In genomic region chr18:79921984-79922965, GRCh38 we compare ENCODE assay signal across 24 cellular contexts. TPM values are rescaled to one million over a fixed set of nuclear protein-coding genes. Genes with fewer than 3 reads are reported as not detected.
DNase-seq lines count a peak whose midpoint lies in the region; ATAC-seq and TF ChIP-seq lines count a peak whose summit lies in the region.
"Had no signal": no experiment of that assay in that cellular context is flagged by ENCODE, and none has a peak within 500 bp of the region (broad histone marks: within the 10 kb centered on the region; RNA-seq: fewer than 3 reads in every experiment).

No MANE protein-coding gene starts in this region.

- H3K4me1 Mint-ChIP-seq in activated T-cell treated with anti-CD3 and anti-CD28 coated beads, Interleukin-2, amount 50 U/mL, for 24 hours (ENCODE audit: low read depth) = no peaks in the 10 kb centered on the region
- no peaks in the 10 kb centered on the region for H3K4me1 Mint-ChIP-seq in activated T-cell treated with anti-CD3 and anti-CD28 coated beads, Interleukin-2, amount 50 U/mL, for 72 hours (ENCODE audit: low read depth)

- H3K4me3 ChIP-seq in WERI-Rb-1 (ENCODE audit: low read depth, low read length) (no peak overlapping the region), mesendoderm (ENCODE audit: low read length) (no peak overlapping the region)
- H3K4me3 ChIP-seq: BLaER1 treated with 17β-estradiol and CSF1 and Interleukin-3, amounts not matched to agents 10 nM and 100 nM; esophagus muscularis mucosa; gastroesophageal sphincter had no signal

- intact Hi-C loops in sciatic nerve (cut with DNase I) = no loop called here

- H3K79me2 ChIP-seq in mesendoderm (ENCODE audit: control insufficient read depth, insufficient read depth, low read length) = no peaks in the 10 kb centered on the region

- H3K4me3 Mint-ChIP-seq in activated T-cell treated with anti-CD3 and anti-CD28 coated beads, Interleukin-2, amount 50 U/mL, for 24 hours = no peak overlapping the region
- H3K4me3 Mint-ChIP-seq in activated T-cell treated with anti-CD3 and anti-CD28 coated beads, Interleukin-2, amount 50 U/mL, for 72 hours = no peak overlapping the region
- H3K4me3 Mint-ChIP-seq: nephron had no signal

- H4K8ac ChIP-seq in mesendoderm (ENCODE audit: low read depth, low read length) = no peak overlapping the region

- H3K56ac ChIP-seq in mesendoderm (ENCODE audit: low read length) = no peak overlapping the region

- H2BK5ac ChIP-seq in mesendoderm (ENCODE audit: low read length) = no peak overlapping the region

- no peaks in the 10 kb centered on the region for H3K4me1 ChIP-seq in mesendoderm (ENCODE audit: control insufficient read depth, low read depth, low read length)
- H3K4me1 ChIP-seq: BLaER1 treated with 17β-estradiol and CSF1 and Interleukin-3, amounts not matched to agents 10 nM and 100 nM had no signal

- no peak overlapping the region for H3K9ac ChIP-seq in mesendoderm (ENCODE audit: low read length)
- H3K9ac ChIP-seq: BLaER1 treated with 17β-estradiol and CSF1 and Interleukin-3, amounts not matched to agents 10 nM and 100 nM had no signal

- no peak for TF ChIP-seq CTCF in WERI-Rb-1 (IDR thresholded peaks at IDR 0.05; ENCODE audit: low read depth, low read length)

- no peak overlapping the region for H3K4ac ChIP-seq in mesendoderm (ENCODE audit: low read depth, low read length)

- in situ Hi-C loops in ACHN (cut with HindIII; ENCODE audit: low pct_ligation_motif_present, low pct_unique_long_range_greater_than_20kb, low sequenced_read_pairs) = no loop called here

- no peak overlapping the region for H3K23ac ChIP-seq in mesendoderm (ENCODE audit: low read length)

- peak; percentile 14 for DNase-seq in activated T-cell treated with anti-CD3 and anti-CD28 coated beads, Interleukin-2, amount 50 U/mL, for 24 hours
- DNase-seq in activated T-cell treated with anti-CD3 and anti-CD28 coated beads, Interleukin-2, amount 50 U/mL, for 72 hours = no peak
- peak; percentile 5 for DNase-seq in WERI-Rb-1
- peak; percentile 35 for DNase-seq in left lobe of liver (ENCODE audit: low spot score)
- peak; percentile 45 for DNase-seq in sciatic nerve (ENCODE audit: low spot score)
- DNase-seq in mesendoderm = no peak
- no peak for DNase-seq in ACHN
- DNase-seq: amniotic stem cell; caudate nucleus; effector CD8-positive, alpha-beta T cell; HCEC 1CT; Kasumi-1; NCI-H1105 treated with DMSO at 0.1 percent for 48 hours; NCI-H2081 treated with DMSO at 0.1 percent for 48 hours; RPMI8226; stimulated activated CD4-positive, alpha-beta T cell treated with anti-CD3 and anti-CD28 coated beads, Interleukin-12 subunit alpha, Interleukin-12 subunit beta, amount 100 ng/mL, for 4 hours; stimulated activated CD8-positive, alpha-beta memory T cell treated with anti-CD3 and anti-CD28 coated beads, Interleukin-4, amount 100 ng/mL, for 48 hours had no signal

- H3K27me3 Mint-ChIP-seq in activated T-cell treated with anti-CD3 and anti-CD28 coated beads, Interleukin-2, amount 50 U/mL, for 24 hours = no peaks in the 10 kb centered on the region
- H3K27me3 Mint-ChIP-seq in activated T-cell treated with anti-CD3 and anti-CD28 coated beads, Interleukin-2, amount 50 U/mL, for 72 hours (ENCODE audit: low read depth) = no peaks in the 10 kb centered on the region

- no peaks in the 10 kb centered on the region for H3K9me3 Mint-ChIP-seq in activated T-cell treated with anti-CD3 and anti-CD28 coated beads, Interleukin-2, amount 50 U/mL, for 24 hours
- H3K9me3 Mint-ChIP-seq in activated T-cell treated with anti-CD3 and anti-CD28 coated beads, Interleukin-2, amount 50 U/mL, for 72 hours = no peaks in the 10 kb centered on the region
- H3K9me3 Mint-ChIP-seq: activated T-helper 2 cell treated with anti-CD3 and anti-CD28 coated beads, Interferon-gamma antibody, Interleukin-2, Interleukin-4, amounts not matched to agents 10 μg/mL and 5 μg/mL and 100 μg/mL, durations not matched to agents 14 hours and 24 hours and 36 hours had no signal

- H2AK5ac ChIP-seq in mesendoderm (ENCODE audit: low read length) = no peak overlapping the region

- no peaks in the 10 kb centered on the region for H3K79me1 ChIP-seq in mesendoderm (ENCODE audit: low read length)

- no peak overlapping the region for H3K4me2 ChIP-seq in mesendoderm (ENCODE audit: low read length)
- H3K4me2 ChIP-seq: BLaER1 treated with 17β-estradiol and CSF1 and Interleukin-3, amounts not matched to agents 10 nM and 100 nM had no signal

- H3K27me3 ChIP-seq in WERI-Rb-1 (ENCODE audit: insufficient read depth, low read depth, severe bottlenecking) (no peaks in the 10 kb centered on the region), mesendoderm (ENCODE audit: insufficient read depth, low read length, poor library complexity) (no peaks in the 10 kb centered on the region)
- H3K27me3 ChIP-seq: BLaER1 treated with 17β-estradiol and CSF1 and Interleukin-3, amounts not matched to agents 10 nM and 100 nM; esophagus muscularis mucosa; gastroesophageal sphincter had no signal

- H3K27ac Mint-ChIP-seq in activated T-cell treated with anti-CD3 and anti-CD28 coated beads, Interleukin-2, amount 50 U/mL, for 24 hours = no peak overlapping the region
- no peak overlapping the region for H3K27ac Mint-ChIP-seq in activated T-cell treated with anti-CD3 and anti-CD28 coated beads, Interleukin-2, amount 50 U/mL, for 72 hours
- H3K27ac Mint-ChIP-seq: activated T-helper 2 cell treated with anti-CD3 and anti-CD28 coated beads, Interferon-gamma antibody, Interleukin-2, Interleukin-4, amounts not matched to agents 10 μg/mL and 5 μg/mL and 100 μg/mL, durations not matched to agents 14 hours and 24 hours and 36 hours; nephron had no signal

- H3K36me3 ChIP-seq in WERI-Rb-1 (peaks cover 44% of the 10 kb centered on the region), mesendoderm (ENCODE audit: control insufficient read depth, insufficient read depth, low read length) (no peaks in the 10 kb centered on the region)

- no peak overlapping the region for H3K27ac ChIP-seq in WERI-Rb-1
- H3K27ac ChIP-seq in mesendoderm (ENCODE audit: low read depth, low read length) = no peak overlapping the region
- H3K27ac ChIP-seq: BLaER1 treated with 17β-estradiol and CSF1 and Interleukin-3, amounts not matched to agents 10 nM and 100 nM; esophagus muscularis mucosa; gastroesophageal sphincter had no signal

- no peak for ATAC-seq in activated T-cell treated with anti-CD3 and anti-CD28 coated beads, Interleukin-2, amount 50 U/mL, for 72 hours (replicated peaks in 1 of 2)
- no peak for ATAC-seq in left lobe of liver
- no peak for ATAC-seq in sciatic nerve
- ATAC-seq in GM18520 (IDR thresholded peaks at IDR 0.05; ENCODE audit: unreplicated experiment) = no peak
- ATAC-seq: activated CD4-positive, CD25-positive, alpha-beta regulatory T cell treated with anti-CD3 and anti-CD28 coated beads, Interleukin-2, amount 50 U/mL, for 24 hours; gastroesophageal sphincter had no signal

- no peak overlapping the region for H3K18ac ChIP-seq in mesendoderm (ENCODE audit: low read length)

- H4K5ac ChIP-seq in mesendoderm (ENCODE audit: low read length) = no peak overlapping the region

- H3K36me3 Mint-ChIP-seq in activated T-cell treated with anti-CD3 and anti-CD28 coated beads, Interleukin-2, amount 50 U/mL, for 24 hours (ENCODE audit: low read depth) = peaks cover 56% of the 10 kb centered on the region
- H3K36me3 Mint-ChIP-seq in activated T-cell treated with anti-CD3 and anti-CD28 coated beads, Interleukin-2, amount 50 U/mL, for 72 hours (ENCODE audit: insufficient read depth in 2 of 2) = peaks cover 3 to 6% of the 10 kb centered on the region in 2 donors

- peaks cover under 1% of the 10 kb centered on the region for H3K9me3 ChIP-seq in WERI-Rb-1 (ENCODE audit: severe bottlenecking)
- H3K9me3 ChIP-seq: esophagus muscularis mucosa, gastroesophageal sphincter had no signal

- no CpG with 5 or more reads among the region's 24 CpGs for WGBS in mesendoderm (ENCODE audit: extremely low coverage, insufficient coverage, low lambda C conversion rate)

- H2BK15ac ChIP-seq in mesendoderm (replicated peaks; ENCODE audit: low read depth) = no peak overlapping the region

- no peak overlapping the region for H2BK120ac ChIP-seq in mesendoderm (ENCODE audit: low read depth, low read length)

RNA-seq across cellular contexts. Expression of gene SLC66A2, which starts 29.2 kb away (rescaled TPM):
- 10 to 100 TPM; 35.1 to 40.1 TPM for total RNA-seq in activated T-cell treated with anti-CD3 and anti-CD28 coated beads, Interleukin-2, amount 50 U/mL, for 72 hours
- total RNA-seq in left lobe of liver (140 TPM), sciatic nerve (65.2 TPM)
- 5.5 TPM for polyA plus RNA-seq in mesendoderm (2013, experiment 1 of 2)
- polyA plus RNA-seq in mesendoderm (2013, experiment 2 of 2) = 5.6 TPM

RNA-seq across cellular contexts. Expression of gene HSBP1L1, which starts 42.2 kb away (rescaled TPM):
- total RNA-seq in activated T-cell treated with anti-CD3 and anti-CD28 coated beads, Interleukin-2, amount 50 U/mL, for 72 hours = 10 to 100 TPM; 11.2 to 11.8 TPM
- total RNA-seq in left lobe of liver (20.2 TPM), sciatic nerve (16.9 TPM)
- 0.18 TPM for polyA plus RNA-seq in mesendoderm (2013, experiment 1 of 2)
- polyA plus RNA-seq in mesendoderm (2013, experiment 2 of 2) = 0.08 TPM

Comparison
In these comparisons a context has a peak if more than half of its experiments do, and no peak if none do; other contexts are left out.
1. DNase-seq: peak in activated T-cell treated with anti-CD3 and anti-CD28 coated beads, Interleukin-2, amount 50 U/mL, for 24 hours (single experiment), WERI-Rb-1 (single experiment), left lobe of liver (single experiment) and sciatic nerve (single experiment); none in activated T-cell treated with anti-CD3 and anti-CD28 coated beads, Interleukin-2, amount 50 U/mL, for 72 hours (0 of 2), mesendoderm (single experiment) and ACHN (single experiment).